Comparison of ENCODE assay signal across 8 cellular contexts in the genomic region with DNA sequence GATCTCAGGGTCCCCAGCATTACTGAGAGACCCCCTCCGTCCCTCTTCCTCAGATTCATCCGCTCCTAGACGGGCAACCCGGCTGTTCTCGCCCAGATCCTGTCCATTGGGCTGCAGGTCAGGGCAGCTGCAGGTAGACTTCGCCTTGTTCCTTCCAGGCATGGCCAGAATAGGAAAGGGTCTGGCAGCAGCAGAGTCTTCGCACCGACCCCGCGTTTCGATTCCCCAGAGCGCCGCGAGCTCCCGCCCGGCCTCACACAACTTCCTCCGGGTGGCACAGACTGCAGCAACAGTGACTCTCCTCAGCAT.
DNase-seq lines count a peak whose midpoint lies in the region; ATAC-seq and TF ChIP-seq lines count a peak whose summit lies in the region.

No MANE protein-coding gene starts in this region.

- peak overlapping the region; percentile 96 for H3K27ac ChIP-seq in neutrophil

- H3K27me3 ChIP-seq in neutrophil, result peaks cover 30% of the 10 kb centered on the region

- ATAC-seq in HG03097 (IDR thresholded peaks at IDR 0.05; ENCODE audit: low FRiP score, unreplicated experiment) (peak; percentile 5), GM18858 (IDR thresholded peaks at IDR 0.05; ENCODE audit: unreplicated experiment) (no peak), HG03442 (IDR thresholded peaks at IDR 0.05; ENCODE audit: unreplicated experiment) (no peak)

- DNase-seq in choroid plexus epithelial cell (ENCODE audit: low read depth) (no peak), dedifferentiated amniotic fluid mesenchymal stem cell (ENCODE audit: extremely low spot score) (no peak)
- no peak for DNase-seq in activated CD4-positive, CD25-positive, alpha-beta regulatory T cell (lab: John Stamatoyannopoulos, UW)

- TF ChIP-seq CTCF in GM12875 (IDR thresholded peaks at IDR 0.05; ENCODE audit: borderline replicate concordance, insufficient read depth, low read depth, low read length) (no peak), choroid plexus epithelial cell (conservative IDR thresholded peaks at IDR 0.05; ENCODE audit: low read depth, low read length) (no peak), neutrophil (IDR thresholded peaks at IDR 0.05) (no peak)

- H3K4me1 ChIP-seq in neutrophil (ENCODE audit: control insufficient read depth in 1 of 2, insufficient read depth in 1 of 2, low read depth in 1 of 2, low read length in 1 of 2), result peaks cover 43 to 47% of the 10 kb centered on the region in 2 experiments

- H3K4me3 ChIP-seq in GM12875 (ENCODE audit: low read depth, low read length) (peak overlapping the region; percentile 99), choroid plexus epithelial cell (ENCODE audit: low read depth, low read length) (peak overlapping the region; percentile 98), neutrophil (ENCODE audit: low read depth in 1 of 2, low read length in 1 of 2) (peak overlapping the region; percentile 81 to 91)

- peaks cover 10% of the 10 kb centered on the region for H3K36me3 ChIP-seq in neutrophil

- no peaks in the 10 kb centered on the region for H3K9me3 ChIP-seq in neutrophil
